2 cellular contexts compared by ENCODE assay signal in the genomic region with DNA sequence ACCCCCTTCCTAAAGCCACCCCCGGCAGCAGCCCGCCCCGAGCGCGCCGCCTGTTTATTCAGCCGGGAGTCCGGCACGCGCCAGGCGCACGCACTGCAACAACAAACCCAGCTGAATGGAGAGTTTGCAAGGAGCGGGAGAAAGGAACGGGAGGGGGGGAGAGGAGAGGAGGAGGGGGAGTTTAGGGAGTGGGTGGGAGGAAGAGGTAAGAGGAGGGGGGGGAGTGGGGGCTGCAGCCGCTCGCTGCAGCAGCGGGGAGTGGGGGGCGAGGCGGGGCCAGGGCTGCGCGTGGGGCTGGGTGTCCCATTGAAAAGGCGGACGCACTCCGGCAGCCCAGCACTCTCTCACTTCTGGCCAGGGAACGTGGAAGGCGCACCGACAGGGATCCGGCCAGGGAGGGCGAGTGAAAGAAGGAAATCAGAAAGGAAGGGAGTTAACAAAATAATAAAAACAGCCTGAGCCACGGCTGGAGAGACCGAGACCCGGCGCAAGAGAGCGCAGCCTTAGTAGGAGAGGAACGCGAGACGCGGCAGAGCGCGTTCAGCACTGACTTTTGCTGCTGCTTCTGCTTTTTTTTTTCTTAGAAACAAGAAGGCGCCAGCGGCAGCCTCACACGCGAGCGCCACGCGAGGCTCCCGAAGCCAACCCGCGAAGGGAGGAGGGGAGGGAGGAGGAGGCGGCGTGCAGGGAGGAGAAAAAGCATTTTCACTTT.
TF ChIP-seq lines count a peak whose summit lies in the region.

ASCL1 (plus strand) TSS at position 336 of the 712 bp plus-strand sequence. CDS start 571 bp downstream, outside the sequence.

TF ChIP-seq in GM12878, 131 proteins besides CTCF, POLR2A, EP300 and RAD21 (continues in another document):
- TF ChIP-seq SUZ12 (IDR thresholded peaks at IDR 0.05; ENCODE audit: unreplicated experiment) (no peak), GABPA (IDR thresholded peaks at IDR 0.05; ENCODE audit: low read depth) (no peak), FOS (IDR thresholded peaks at IDR 0.05; ENCODE audit: borderline replicate concordance, extremely low read depth, insufficient read length) (no peak), IKZF1 (conservative IDR thresholded peaks at IDR 0.05) (no peak), CEBPB (IDR thresholded peaks at IDR 0.05; ENCODE audit: borderline replicate concordance in 1 of 2, low read depth in 2 of 2, low read length in 2 of 2) (no peak), SMAD5 (IDR thresholded peaks at IDR 0.05; ENCODE audit: low read depth) (no peak), BCL11A (IDR thresholded peaks at IDR 0.05; ENCODE audit: low read depth, low read length) (no peak), CHD1 (IDR thresholded peaks at IDR 0.05; ENCODE audit: low read depth, low read length) (no peak), CHD2 (IDR thresholded peaks at IDR 0.05; ENCODE audit: borderline replicate concordance, low read depth, low read length) (0 out of 2 replicates have a peak, but pooled peaks have one; percentile 39), SPI1 (IDR thresholded peaks at IDR 0.05; ENCODE audit: borderline replicate concordance, insufficient read depth, low read depth, low read length) (peak; percentile 41; the same call in 1 of the 2 replicates), HCFC1 (IDR thresholded peaks at IDR 0.05; ENCODE audit: low read length) (no peak), ZNF24 (IDR thresholded peaks at IDR 0.05) (no peak), ZBTB40 (IDR thresholded peaks at IDR 0.05; ENCODE audit: borderline replicate concordance) (no peak), RUNX3 (IDR thresholded peaks at IDR 0.05; ENCODE audit: low read length) (no peak), TCF3 (IDR thresholded peaks at IDR 0.05; ENCODE audit: borderline replicate concordance, insufficient read depth, low read depth, low read length) (no peak), RELB (IDR thresholded peaks at IDR 0.05; ENCODE audit: low read depth) (peak; percentile 64), PAX5 (IDR thresholded peaks at IDR 0.05; ENCODE audit: borderline replicate concordance, low read depth, low read length) (no peak), MTA3 (IDR thresholded peaks at IDR 0.05; ENCODE audit: borderline replicate concordance, low read length) (no peak), SREBF2 (IDR thresholded peaks at IDR 0.05; ENCODE audit: low read length) (no peak)
- TF ChIP-seq, protein P1, sequence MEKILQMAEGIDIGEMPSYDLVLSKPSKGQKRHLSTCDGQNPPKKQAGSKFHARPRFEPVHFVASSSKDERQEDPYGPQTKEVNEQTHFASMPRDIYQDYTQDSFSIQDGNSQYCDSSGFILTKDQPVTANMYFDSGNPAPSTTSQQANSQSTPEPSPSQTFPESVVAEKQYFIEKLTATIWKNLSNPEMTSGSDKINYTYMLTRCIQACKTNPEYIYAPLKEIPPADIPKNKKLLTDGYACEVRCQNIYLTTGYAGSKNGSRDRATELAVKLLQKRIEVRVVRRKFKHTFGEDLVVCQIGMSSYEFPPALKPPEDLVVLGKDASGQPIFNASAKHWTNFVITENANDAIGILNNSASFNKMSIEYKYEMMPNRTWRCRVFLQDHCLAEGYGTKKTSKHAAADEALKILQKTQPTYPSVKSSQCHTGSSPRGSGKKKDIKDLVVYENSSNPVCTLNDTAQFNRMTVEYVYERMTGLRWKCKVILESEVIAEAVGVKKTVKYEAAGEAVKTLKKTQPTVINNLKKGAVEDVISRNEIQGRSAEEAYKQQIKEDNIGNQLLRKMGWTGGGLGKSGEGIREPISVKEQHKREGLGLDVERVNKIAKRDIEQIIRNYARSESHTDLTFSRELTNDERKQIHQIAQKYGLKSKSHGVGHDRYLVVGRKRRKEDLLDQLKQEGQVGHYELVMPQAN (conservative IDR thresholded peaks at IDR 0.05), result no peak
- TF ChIP-seq, protein P2, sequence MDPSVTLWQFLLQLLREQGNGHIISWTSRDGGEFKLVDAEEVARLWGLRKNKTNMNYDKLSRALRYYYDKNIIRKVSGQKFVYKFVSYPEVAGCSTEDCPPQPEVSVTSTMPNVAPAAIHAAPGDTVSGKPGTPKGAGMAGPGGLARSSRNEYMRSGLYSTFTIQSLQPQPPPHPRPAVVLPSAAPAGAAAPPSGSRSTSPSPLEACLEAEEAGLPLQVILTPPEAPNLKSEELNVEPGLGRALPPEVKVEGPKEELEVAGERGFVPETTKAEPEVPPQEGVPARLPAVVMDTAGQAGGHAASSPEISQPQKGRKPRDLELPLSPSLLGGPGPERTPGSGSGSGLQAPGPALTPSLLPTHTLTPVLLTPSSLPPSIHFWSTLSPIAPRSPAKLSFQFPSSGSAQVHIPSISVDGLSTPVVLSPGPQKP (IDR thresholded peaks at IDR 0.05; ENCODE audit: low read depth, low read length), result no peak

TF ChIP-seq in HepG2, 621 proteins besides CTCF, POLR2A, EP300 and RAD21:
- no peak for TF ChIP-seq REPIN1 (CRISPR knock-in tag; IDR thresholded peaks at IDR 0.05; ENCODE audit: borderline replicate concordance, low read depth)
- TF ChIP-seq, protein P3, sequence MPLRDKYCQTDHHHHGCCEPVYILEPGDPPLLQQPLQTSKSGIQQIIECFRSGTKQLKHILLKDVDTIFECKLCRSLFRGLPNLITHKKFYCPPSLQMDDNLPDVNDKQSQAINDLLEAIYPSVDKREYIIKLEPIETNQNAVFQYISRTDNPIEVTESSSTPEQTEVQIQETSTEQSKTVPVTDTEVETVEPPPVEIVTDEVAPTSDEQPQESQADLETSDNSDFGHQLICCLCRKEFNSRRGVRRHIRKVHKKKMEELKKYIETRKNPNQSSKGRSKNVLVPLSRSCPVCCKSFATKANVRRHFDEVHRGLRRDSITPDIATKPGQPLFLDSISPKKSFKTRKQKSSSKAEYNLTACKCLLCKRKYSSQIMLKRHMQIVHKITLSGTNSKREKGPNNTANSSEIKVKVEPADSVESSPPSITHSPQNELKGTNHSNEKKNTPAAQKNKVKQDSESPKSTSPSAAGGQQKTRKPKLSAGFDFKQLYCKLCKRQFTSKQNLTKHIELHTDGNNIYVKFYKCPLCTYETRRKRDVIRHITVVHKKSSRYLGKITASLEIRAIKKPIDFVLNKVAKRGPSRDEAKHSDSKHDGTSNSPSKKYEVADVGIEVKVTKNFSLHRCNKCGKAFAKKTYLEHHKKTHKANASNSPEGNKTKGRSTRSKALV (CRISPR knock-in tag; IDR thresholded peaks at IDR 0.05), result peak; percentile 89; the same call in 1 of the 2 replicates
